Comparison of ENCODE assay signal across 12 cellular contexts in the genomic region with DNA sequence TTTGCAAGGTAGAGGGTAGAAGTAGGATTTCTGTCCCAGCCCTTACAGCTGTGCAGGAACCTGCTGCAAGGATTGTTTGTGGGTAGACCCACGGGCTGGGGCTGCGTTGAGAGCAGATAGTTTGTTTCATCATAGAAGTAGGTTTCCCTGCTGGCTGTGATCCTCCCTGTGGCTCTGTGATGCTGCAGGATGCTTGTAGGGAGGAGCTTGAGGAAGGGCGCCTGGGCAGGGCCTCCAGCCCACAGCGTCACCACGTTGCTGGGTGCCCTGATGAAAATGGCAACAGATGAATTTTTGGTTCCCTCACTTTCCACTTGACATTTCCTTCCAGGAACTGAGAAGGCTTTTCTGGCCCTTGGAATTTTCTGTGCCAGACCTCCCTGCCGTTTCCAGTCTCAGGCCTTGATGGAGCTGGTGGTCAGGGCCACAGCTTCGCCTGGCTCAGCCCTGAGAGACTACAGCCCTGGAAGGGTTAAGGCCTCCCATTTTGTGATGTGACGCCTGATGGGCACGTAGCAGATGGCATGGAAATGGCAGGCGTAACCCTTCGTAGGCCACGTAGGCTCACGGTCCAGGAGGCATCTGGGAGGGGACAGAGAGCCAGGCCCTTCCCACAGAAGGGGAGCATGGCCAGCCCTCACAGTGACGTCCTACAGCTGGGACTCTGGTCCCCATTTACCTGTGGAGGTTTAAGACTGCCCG. TPM values are rescaled to one million over a fixed set of nuclear protein-coding genes. Genes with fewer than 3 reads are reported as not detected.
A peak's percentile ranks its signal among the peaks of the same experiment; 100 is the strongest.
DNase-seq lines count a peak whose midpoint lies in the region; ATAC-seq, FAIRE-seq and TF ChIP-seq lines count a peak whose summit lies in the region.
"Had no signal": no experiment of that assay in that cellular context is flagged by ENCODE, and none has a peak within 500 bp of the region (broad histone marks: within the 10 kb centered on the region; RNA-seq: fewer than 3 reads in every experiment).

No MANE protein-coding gene starts in this region.

- peaks cover 94% of the 10 kb centered on the region for H3K79me2 ChIP-seq in HepG2 (ENCODE audit: insufficient read depth, low read length)

- POLR2A ChIA-PET in HepG2 (lab: Yijun Ruan, JAX): no interaction called here

- peaks cover 16% of the 10 kb centered on the region for H3K4me1 ChIP-seq in HepG2 (ENCODE audit: insufficient read depth, low read length)
- peaks cover 52 to 66% (median 55%) of the 10 kb centered on the region in 4 donors for H3K4me1 ChIP-seq in upper lobe of left lung
- peaks cover 0 to 26% (median 11%) of the 10 kb centered on the region in 4 donors for H3K4me1 ChIP-seq in sigmoid colon
- H3K4me1 ChIP-seq: Caco-2 had no signal

- no peak for ATAC-seq in activated naive CD4-positive, alpha-beta T cell treated with anti-CD3 and anti-CD28 coated beads, Interleukin-2, amount 50 U/mL, for 72 hours
- ATAC-seq in HepG2: no peak
- no peak for ATAC-seq in upper lobe of left lung (ENCODE audit: low FRiP score in 2 of 2)

- H3K9me3 Mint-ChIP-seq in activated naive CD4-positive, alpha-beta T cell treated with anti-CD3 and anti-CD28 coated beads, Interleukin-2, amount 50 U/mL, for 72 hours: peaks cover 0 to 15% of the 10 kb centered on the region in 2 donors

- H3K27ac Mint-ChIP-seq in activated naive CD4-positive, alpha-beta T cell treated with anti-CD3 and anti-CD28 coated beads, Interleukin-2, amount 50 U/mL, for 72 hours: peak overlapping the region; percentile 90 to 95

- CTCF ChIA-PET in HepG2 (lab: Yijun Ruan, JAX; ENCODE audit: low intra/inter-chr PET ratio, low total read pairs): no interaction called here

- FAIRE-seq in HepG2 (lab: Jason Lieb, UNC): no peak

- H3K36me3 Mint-ChIP-seq in activated naive CD4-positive, alpha-beta T cell treated with anti-CD3 and anti-CD28 coated beads, Interleukin-2, amount 50 U/mL, for 72 hours: peaks cover 5 to 24% of the 10 kb centered on the region in 2 donors

- H3K4me2 ChIP-seq in HepG2 (ENCODE audit: low read depth, low read length): no peak overlapping the region
- H3K4me2 ChIP-seq: KMS-11 had no signal

- no peak overlapping the region for H2AFZ ChIP-seq in HepG2 (ENCODE audit: low read length)

- in situ Hi-C loops in HepG2 (cut with HindIII; ENCODE audit: extremely low pct_ligation_motif_present, low pct_unique_long_range_greater_than_20kb): no loop called here

- H3K36me3 ChIP-seq in HepG2 (replicated peaks in 1 of 2; ENCODE audit: control insufficient read depth in 1 of 2, insufficient read depth in 2 of 2, low read length in 2 of 2): peaks cover 1 to 14% of the 10 kb centered on the region in 2 experiments; a peak in 3 of 5 replicates
- no peaks in the 10 kb centered on the region for H3K36me3 ChIP-seq in upper lobe of left lung
- no peaks in the 10 kb centered on the region for H3K36me3 ChIP-seq in sigmoid colon

- no peak for TF ChIP-seq POLR2A in HepG2 (IDR thresholded peaks at IDR 0.05; ENCODE audit: insufficient read depth in 1 of 2, low read depth in 2 of 2, low read length in 2 of 2)
- TF ChIP-seq POLR2A in upper lobe of left lung (IDR thresholded peaks at IDR 0.05): no peak
- no peak for TF ChIP-seq POLR2A in sigmoid colon (IDR thresholded peaks at IDR 0.05)

- WGBS in HepG2 (ENCODE audit: low lambda C conversion rate): 95% methylated on average over 10 of the region's 15 CpGs
- WGBS in upper lobe of left lung, 2 donors: 68 to 70% methylated on average over 13 to 15 of the region's 15 CpGs
- 73 to 76% methylated on average over 15 of the region's 15 CpGs for WGBS in sigmoid colon, 2 donors

- peaks cover 19% of the 10 kb centered on the region; the same call in 1 of the 2 replicates for H4K20me1 ChIP-seq in HepG2 (ENCODE audit: insufficient read depth, low read length)

- H3K9me3 ChIP-seq in HepG2 (ENCODE audit: low read length) (no peaks in the 10 kb centered on the region), upper lobe of left lung (no peaks in the 10 kb centered on the region), sigmoid colon (no peaks in the 10 kb centered on the region)
- H3K9me3 ChIP-seq: Caco-2 had no signal

- TF ChIP-seq CTCF in HepG2 (CRISPR knock-in tag; IDR thresholded peaks at IDR 0.05) (no peak), upper lobe of left lung (IDR thresholded peaks at IDR 0.05) (no peak), sigmoid colon (IDR thresholded peaks at IDR 0.05) (no peak)

- DNase-seq in stimulated activated CD4-positive, alpha-beta T cell treated with anti-CD3 and anti-CD28 coated beads, Interleukin-15, amount 100 ng/mL, for 24 hours: peak; percentile 42
- no peak for DNase-seq in stimulated activated CD4-positive, alpha-beta T cell treated with anti-CD3 and anti-CD28 coated beads, Interleukin-4, amount 100 ng/mL, for 4 hours
- no peak for DNase-seq in activated naive CD4-positive, alpha-beta T cell treated with anti-CD3 and anti-CD28 coated beads, Interleukin-2, amount 50 U/mL, for 72 hours (ENCODE audit: low spot score in 2 of 2)
- no peak for DNase-seq in HepG2 (ENCODE audit: low spot score)
- DNase-seq in upper lobe of left lung: peak in 1 of 2 donors; percentile 41
- no peak for DNase-seq in GDM1 (lab: John Stamatoyannopoulos, UW)
- no peak for DNase-seq in NCI-H146 (lab: John Stamatoyannopoulos, UW)
- no peak for DNase-seq in sigmoid colon
- DNase-seq: Caco-2, foreskin melanocyte, midbrain had no signal

- no TSS peak for BruUV-seq in HepG2 (replicated peaks; lab: Mats Ljungman, UMichigan)

- no peak overlapping the region for H3K9ac ChIP-seq in HepG2 (ENCODE audit: insufficient read depth, low read depth, low read length)
- H3K9ac ChIP-seq: KMS-11 had no signal

- intact Hi-C loops in HepG2 (cut with micrococcal nuclease; ENCODE audit: unreplicated experiment): no loop called here
- intact Hi-C loops in sigmoid colon (cut with DNase I): no loop called here

- no peak for TF ChIP-seq RAD21 in HepG2 (CRISPR knock-in tag; IDR thresholded peaks at IDR 0.05)

- H3K27me3 ChIP-seq in HepG2 (ENCODE audit: control insufficient read depth in 1 of 2, insufficient read depth in 2 of 2, low read length in 2 of 2) (no peaks in the 10 kb centered on the region), upper lobe of left lung (no peaks in the 10 kb centered on the region), sigmoid colon (no peaks in the 10 kb centered on the region)

- TF ChIP-seq EP300 in HepG2 (IDR thresholded peaks at IDR 0.05; ENCODE audit: low read depth in 2 of 2, low read length in 2 of 2): no peak
- TF ChIP-seq EP300 in HepG2 (CRISPR knock-in tag; IDR thresholded peaks at IDR 0.05; ENCODE audit: borderline replicate concordance): no peak
- no peak for TF ChIP-seq EP300 in upper lobe of left lung (IDR thresholded peaks at IDR 0.05)
- TF ChIP-seq EP300 in sigmoid colon (IDR thresholded peaks at IDR 0.05): no peak

- H3K27ac ChIP-seq in HepG2 (ENCODE audit: extremely low read length, insufficient read depth, low read length): no peak overlapping the region
- peak overlapping the region in 3 of 4 donors; percentile 1 to 33 (median 19) for H3K27ac ChIP-seq in upper lobe of left lung
- H3K27ac ChIP-seq in sigmoid colon: no peak overlapping the region
- H3K27ac ChIP-seq: KMS-11 had no signal

- H3K4me3 ChIP-seq in HepG2 (replicated peaks in 1 of 3; ENCODE audit: insufficient read depth in 1 of 3, low read depth in 2 of 3, low read length in 3 of 3) (no peak overlapping the region), upper lobe of left lung (no peak overlapping the region), sigmoid colon (no peak overlapping the region)

TF ChIP-seq in HepG2, 621 proteins besides CTCF, POLR2A, EP300 and RAD21:
- peak; percentile 33 for TF ChIP-seq AGO2 (optimal IDR thresholded peaks at IDR 0.05; ENCODE audit: low read depth, low read length)
- no peak for TF ChIP-seq RBAK (CRISPR knock-in tag; IDR thresholded peaks at IDR 0.05)

RNA-seq across cellular contexts. Expression of a gene that starts 42.2 kb away (rescaled TPM):
- total RNA-seq in activated naive CD4-positive, alpha-beta T cell treated with anti-CD3 and anti-CD28 coated beads, Interleukin-2, amount 50 U/mL, for 72 hours: 100 to 1,000 TPM; 122 to 134 TPM
- 25.1 and 28.6 TPM in 2 replicates for total RNA-seq in HepG2 (2016; rRNA removed; fragmentation: Illumina TruSeq; extraction: Trizol)
- 10.8 and 13.3 TPM in 2 replicates for total RNA-seq in HepG2 (2016; cell fraction: cytosol; rRNA removed; fragmentation: Illumina TruSeq; extraction: Trizol; ENCODE audit: low read depth)
- 24.5 and 30.0 TPM in 2 replicates for total RNA-seq in HepG2 (2016; cell fraction: insoluble cytoplasmic fraction; rRNA removed; fragmentation: Illumina TruSeq; extraction: Trizol)
- 43.4 and 51.5 TPM in 2 replicates for total RNA-seq in HepG2 (2016; cell fraction: membrane; rRNA removed; fragmentation: Illumina TruSeq; extraction: Trizol)
- total RNA-seq in HepG2 (2016; cell fraction: nucleus; rRNA removed; fragmentation: Illumina TruSeq; extraction: Trizol): 19.5 and 24.3 TPM in 2 replicates
- polyA plus RNA-seq in HepG2 (2011; rRNA removed): 15.1 and 16.8 TPM in 2 replicates
- 10.5 and 13.4 TPM in 2 replicates for polyA plus RNA-seq in HepG2 (2011; cell fraction: cytosol; rRNA removed)
- 17.3 and 19.1 TPM in 2 replicates for polyA plus RNA-seq in HepG2 (2011; cell fraction: nucleus; rRNA removed)
- polyA plus RNA-seq in HepG2 (2012): 19.3 and 26.1 TPM in 2 replicates
- polyA plus RNA-seq in HepG2 (2016; cell fraction: cytosol; fragmentation: Illumina TruSeq; extraction: Trizol; ENCODE audit: low read depth): 13.2 and 13.4 TPM in 2 replicates
- polyA plus RNA-seq in HepG2 (2016; cell fraction: insoluble cytoplasmic fraction; fragmentation: Illumina TruSeq; extraction: Trizol; ENCODE audit: low read depth): 38.8 and 59.1 TPM in 2 replicates
- 38.7 and 46.4 TPM in 2 replicates for polyA plus RNA-seq in HepG2 (2016; cell fraction: membrane; fragmentation: Illumina TruSeq; extraction: Trizol; ENCODE audit: low read depth)
- 43.6 and 47.2 TPM in 2 replicates for polyA plus RNA-seq in HepG2 (2016; cell fraction: nucleus; fragmentation: Illumina TruSeq; extraction: Trizol; ENCODE audit: insufficient read depth, low read depth)
- 16.0 and 18.2 TPM in 2 replicates for polyA minus RNA-seq in HepG2 (2011; rRNA and poly(A)+ RNA removed; ENCODE audit: low replicate concordance)
- polyA minus RNA-seq in HepG2 (2011; cell fraction: cytosol; rRNA and poly(A)+ RNA removed): 24.2 and 24.4 TPM in 2 replicates
- polyA minus RNA-seq in HepG2 (2011; cell fraction: nucleus; rRNA and poly(A)+ RNA removed): 11.5 and 14.5 TPM in 2 replicates
- total RNA-seq in upper lobe of left lung: 100 to 1,000 TPM in 2 of 6 donors, 10 to 100 TPM in 4; 60.8 to 182 (median 88.0) TPM
- total RNA-seq in sigmoid colon: 100 to 1,000 TPM in 1 of 4 donors, 10 to 100 TPM in 3; 18.5 to 138 (median 25.5) TPM
- 10 to 100 TPM; 23.4 to 50.5 (median 31.0) TPM for polyA plus RNA-seq in sigmoid colon

Comparison
In these comparisons a context has a peak if more than half of its experiments do, and no peak if none do; other contexts are left out.
1. H3K27ac ChIP-seq: peak in upper lobe of left lung (3 of 4); none in HepG2 (single experiment) and sigmoid colon (0 of 4).